Comparison of ENCODE assay signal across 7 cellular contexts in genomic region chr7:73262416-73262815, GRCh38. TPM values are rescaled to one million over a fixed set of nuclear protein-coding genes. Genes with fewer than 3 reads are reported as not detected.
DNase-seq lines count a peak whose midpoint lies in the region; ATAC-seq and TF ChIP-seq lines count a peak whose summit lies in the region.
"Not testable (repeated sequence)": the region's sequence is repeated elsewhere in the genome, so short reads cannot be mapped to it uniquely, and the experiment has no call there.

No MANE protein-coding gene starts in this region.

- DNase-seq in activated B cell treated with CpG ODN at 0.5 μM for 24 hours, heart right ventricle: not testable (repeated sequence)
- DNase-seq in naive thymus-derived CD8-positive, alpha-beta T cell: peak in 4 of 10 donors; percentile 4 to 54 (median 12)

- not testable (repeated sequence) for H3K4me1 Mint-ChIP-seq in activated B cell treated with CpG ODN at 0.5 μM for 24 hours; naive thymus-derived CD8-positive, alpha-beta T cell

- intact Hi-C loops in activated B cell treated with CpG ODN at 0.5 μM for 24 hours (cut with micrococcal nuclease); heart right ventricle (cut with DNase I): not testable (repeated sequence)

- POLR2A ChIA-PET in activated B cell treated with CpG ODN at 0.5 μM for 24 hours (lab: Charles Lee); naive thymus-derived CD8-positive, alpha-beta T cell (lab: Charles Lee): not testable (repeated sequence)

- H3K9me3 Mint-ChIP-seq in activated B cell treated with CpG ODN at 0.5 μM for 24 hours; naive thymus-derived CD8-positive, alpha-beta T cell: not testable (repeated sequence)

- not testable (repeated sequence) for H3K27ac Mint-ChIP-seq in activated B cell treated with CpG ODN at 0.5 μM for 24 hours; naive thymus-derived CD8-positive, alpha-beta T cell

- TF ChIP-seq CTCF in activated B cell treated with CpG ODN at 0.5 μM for 24 hours (IDR thresholded peaks at IDR 0.05); heart right ventricle (IDR thresholded peaks at IDR 0.05): not testable (repeated sequence)

- not testable (repeated sequence) for H3K36me3 Mint-ChIP-seq in activated B cell treated with CpG ODN at 0.5 μM for 24 hours (ENCODE audit: low read depth); naive thymus-derived CD8-positive, alpha-beta T cell

- not testable (repeated sequence) for H3K27ac ChIP-seq in heart right ventricle

- H3K4me1 ChIP-seq in heart right ventricle: not testable (repeated sequence)

- H3K27me3 ChIP-seq in heart right ventricle: not testable (repeated sequence)

- 33% methylated on average over 1 of the region's 2 CpGs; no CpG with 5 or more reads in 1 of the 2 donors for WGBS in heart right ventricle, 2 donors

- ATAC-seq in GM18868 (IDR thresholded peaks at IDR 0.05; ENCODE audit: unreplicated experiment) (peak; percentile 30), GM21447 (IDR thresholded peaks at IDR 0.05; ENCODE audit: unreplicated experiment) (peak; percentile 47), HG02642 (IDR thresholded peaks at IDR 0.05; ENCODE audit: poor library complexity, unreplicated experiment) (peak; percentile 43), HG03354 (IDR thresholded peaks at IDR 0.05; ENCODE audit: poor library complexity, severe bottlenecking, unreplicated experiment) (peak; percentile 55), activated B cell treated with CpG ODN at 0.5 μM for 24 hours (ENCODE audit: low read depth) (peak; percentile 73), heart right ventricle (peak in 5 of 8 donors; percentile 39 to 64 (median 62))
- peak; percentile 70 to 73 for ATAC-seq in naive thymus-derived CD8-positive, alpha-beta T cell

- CTCF ChIA-PET in activated B cell treated with CpG ODN at 0.5 μM for 24 hours (lab: Charles Lee): not testable (repeated sequence)

- not testable (repeated sequence) for H3K36me3 ChIP-seq in heart right ventricle

- H3K9me3 ChIP-seq in heart right ventricle: not testable (repeated sequence)

- not testable (repeated sequence) for H3K27me3 Mint-ChIP-seq in activated B cell treated with CpG ODN at 0.5 μM for 24 hours; naive thymus-derived CD8-positive, alpha-beta T cell

- H3K4me3 ChIP-seq in heart right ventricle: not testable (repeated sequence)

- not testable (repeated sequence) for H3K4me3 Mint-ChIP-seq in activated B cell treated with CpG ODN at 0.5 μM for 24 hours; naive thymus-derived CD8-positive, alpha-beta T cell

RNA-seq across cellular contexts. Expression of gene NSUN5, which starts 46.2 kb away (rescaled TPM):
- total RNA-seq in activated B cell treated with CpG ODN at 0.5 μM for 24 hours (63.8 and 68.9 TPM in 2 replicates), heart right ventricle (10 to 100 TPM; 11.2 to 17.5 (median 14.2) TPM)
- polyA plus RNA-seq in heart right ventricle: 10 to 100 TPM; 17.2 to 36.8 TPM
- 10 to 100 TPM; 69.8 to 76.1 TPM for total RNA-seq in naive thymus-derived CD8-positive, alpha-beta T cell
- polyA plus RNA-seq in naive thymus-derived CD8-positive, alpha-beta T cell: 10 to 100 TPM; 37.4 to 60.8 (median 53.2) TPM
